In genomic region chrX:290476-291166, GRCh38 we compare ENCODE assay signal across 8 cellular contexts.
"Had no signal": no experiment of that assay in that cellular context is flagged by ENCODE, and none has a peak within 500 bp of the region (broad histone marks: within the 10 kb centered on the region; RNA-seq: fewer than 3 reads in every experiment).

No MANE protein-coding gene starts in this region.

- H3K4me1 ChIP-seq: ascending aorta, breast epithelium, tibial nerve had no signal

- H3K4me3 ChIP-seq: ascending aorta, breast epithelium, tibial nerve had no signal

- H3K27ac ChIP-seq: ascending aorta, breast epithelium, tibial nerve, VCaP had no signal

- H3K36me3 ChIP-seq: breast epithelium had no signal

- ATAC-seq: activated naive CD8-positive, alpha-beta T cell treated with anti-CD3 and anti-CD28 coated beads, Interleukin-2, amount 50 U/mL, for 24 hours; stimulated activated naive B cell treated with anti-CD40 and anti-IgM and Interleukin-4, amounts not matched to agents 10 μg/mL and 1 μg/mL and 100 μg/mL, for 72 hours had no signal

- H3K27me3 ChIP-seq: ascending aorta, breast epithelium, tibial nerve had no signal

- H3K9me3 ChIP-seq: ascending aorta, breast epithelium, tibial nerve had no signal

- DNase-seq: activated naive CD4-positive, alpha-beta T cell treated with Interleukin-2 at 50 U/mL for 16 hours; activated naive CD8-positive, alpha-beta T cell treated with anti-CD3 and anti-CD28 coated beads, Interleukin-2, amount 50 U/mL, for 24 hours; stimulated activated CD4-positive, alpha-beta T cell treated with anti-CD3 and anti-CD28 coated beads, Interleukin-2, amount 100 ng/mL, for 48 hours; stimulated activated naive B cell treated with anti-CD40 and anti-IgM and Interleukin-4, amounts not matched to agents 10 μg/mL and 1 μg/mL and 100 μg/mL, for 72 hours had no signal
